ENCODE assay signal across 8 cellular contexts in genomic region chr3:115784739-115785571, GRCh38.
A peak's percentile ranks its signal among the peaks of the same experiment; 100 is the strongest.
DNase-seq lines count a peak whose midpoint lies in the region; ATAC-seq, FAIRE-seq and TF ChIP-seq lines count a peak whose summit lies in the region.

No MANE protein-coding gene starts in this region.

- H3K4me3 ChIP-seq in SJCRH30: peak overlapping the region; percentile 62
- H3K4me3 ChIP-seq in endothelial cell of umbilical vein (replicated peaks in 1 of 3; ENCODE audit: insufficient read depth in 1 of 3, low read depth in 1 of 3, low read length in 3 of 3): peak overlapping the region in 2 of 3 experiments; percentile 27 to 49

- no peak for DNase-seq in activated naive CD4-positive, alpha-beta T cell treated with anti-CD3 and anti-CD28 coated beads, Interleukin-2, amount 10 ng/mL, durations not matched to agents 7 days and 5 days
- DNase-seq in activated naive CD4-positive, alpha-beta T cell (lab: John Stamatoyannopoulos, UW): no peak
- DNase-seq in SJCRH30 (no peak), endothelial cell of umbilical vein (ENCODE audit: low read depth, low spot score) (peak; percentile 6), nephron progenitor cell (no peak), KBM-7 (no peak)

- H3K9me3 ChIP-seq in SJCRH30 (replicated peaks) (no peaks in the 10 kb centered on the region), endothelial cell of umbilical vein (replicated peaks; ENCODE audit: control insufficient read depth, insufficient read depth, low read length) (no peaks in the 10 kb centered on the region)

- peaks cover 6% of the 10 kb centered on the region; the same call in 1 of the 2 replicates for H3K4me1 ChIP-seq in SJCRH30
- H3K4me1 ChIP-seq in endothelial cell of umbilical vein (ENCODE audit: control insufficient read depth, extremely low read depth, insufficient read depth, low read length): peaks cover 5% of the 10 kb centered on the region

- peak overlapping the region; percentile 96 for H2AFZ ChIP-seq in endothelial cell of umbilical vein (ENCODE audit: low read depth, low read length)

- H3K4me1 Mint-ChIP-seq in activated naive CD4-positive, alpha-beta T cell treated with anti-CD3 and anti-CD28 coated beads, Interleukin-2, amount 10 ng/mL, durations not matched to agents 7 days and 5 days: peaks cover 17% of the 10 kb centered on the region
- peaks cover 12% of the 10 kb centered on the region for H3K4me1 Mint-ChIP-seq in nephron progenitor cell

- BruUV-seq in endothelial cell of umbilical vein (replicated peaks; lab: Mats Ljungman, UMichigan): no TSS peak

- in situ Hi-C loops in KBM-7 (cut with MboI; ENCODE audit: low pct_unique_long_range_greater_than_20kb, low sequenced_read_pairs): no loop called here

- intact Hi-C loops in endothelial cell of umbilical vein (cut with micrococcal nuclease): loop anchor here (1.0 to 10.0 kb wide), 11 partner anchors 29 to 1728 kb away; partner anchors contain the start of genes CCDC191, QTRT2 and ZBTB20

- POLR2A ChIA-PET in endothelial cell of umbilical vein (lab: Charles Lee): interaction anchor here (1.0 kb wide), 1 partner anchor 266 kb away, joined by 3 read pairs; no protein-coding TSS in a partner anchor

- ATAC-seq in activated CD4-positive, CD25-positive, alpha-beta regulatory T cell treated with anti-CD3 and anti-CD28 coated beads, Interleukin-2, amount 50 U/mL, for 24 hours: no peak
- ATAC-seq in HG03378 (IDR thresholded peaks at IDR 0.05; ENCODE audit: unreplicated experiment): no peak

- peak overlapping the region; percentile 83 for H3K4me3 Mint-ChIP-seq in activated naive CD4-positive, alpha-beta T cell treated with anti-CD3 and anti-CD28 coated beads, Interleukin-2, amount 10 ng/mL, durations not matched to agents 7 days and 5 days
- peak overlapping the region; percentile 94 for H3K4me3 Mint-ChIP-seq in nephron progenitor cell

- H3K27me3 ChIP-seq in SJCRH30 (no peaks in the 10 kb centered on the region), endothelial cell of umbilical vein (ENCODE audit: control insufficient read depth in 2 of 2, insufficient read depth in 2 of 2, low read length in 2 of 2) (peaks cover 4 to 6% of the 10 kb centered on the region in 2 experiments)

- peak overlapping the region; percentile 35 for H3K9ac ChIP-seq in endothelial cell of umbilical vein (replicated peaks; ENCODE audit: extremely low read depth, insufficient read depth, low read length)

- peak overlapping the region; percentile 82 for H3K4me2 ChIP-seq in endothelial cell of umbilical vein (ENCODE audit: insufficient read depth, low read length)

- no peaks in the 10 kb centered on the region for H3K36me3 Mint-ChIP-seq in activated naive CD4-positive, alpha-beta T cell treated with anti-CD3 and anti-CD28 coated beads, Interleukin-2, amount 10 ng/mL, durations not matched to agents 7 days and 5 days
- H3K36me3 Mint-ChIP-seq in nephron progenitor cell (ENCODE audit: low read depth): no peaks in the 10 kb centered on the region

- no peaks in the 10 kb centered on the region for H3K79me2 ChIP-seq in endothelial cell of umbilical vein (ENCODE audit: control insufficient read depth, insufficient read depth, low read length)

- CTCF ChIA-PET in activated naive CD4-positive, alpha-beta T cell treated with anti-CD3 and anti-CD28 coated beads, Interleukin-2, amount 10 ng/mL, durations not matched to agents 7 days and 5 days (lab: Charles Lee): interaction anchor here (0.6 to 2.9 kb wide), 17 partner anchors 8 to 693 kb away, joined by 3 to 26 read pairs (median 5); no protein-coding TSS in a partner anchor
- CTCF ChIA-PET in endothelial cell of umbilical vein (lab: Charles Lee): interaction anchor here (0.6 to 3.0 kb wide), 29 partner anchors 7 to 1419 kb away, joined by 3 to 34 read pairs (median 4); partner anchors contain the start of gene ZBTB20

- FAIRE-seq in endothelial cell of umbilical vein (lab: Jason Lieb, UNC): peak; percentile 4

- TF ChIP-seq POLR2A in endothelial cell of umbilical vein (IDR thresholded peaks at IDR 0.05; ENCODE audit: low read depth, low read length): no peak

- H3K27me3 Mint-ChIP-seq in activated naive CD4-positive, alpha-beta T cell treated with anti-CD3 and anti-CD28 coated beads, Interleukin-2, amount 10 ng/mL, durations not matched to agents 7 days and 5 days: peaks cover 13% of the 10 kb centered on the region
- peaks cover 4% of the 10 kb centered on the region for H3K27me3 Mint-ChIP-seq in nephron progenitor cell (ENCODE audit: low read depth, poor library complexity)

- no peaks in the 10 kb centered on the region for H3K9me1 ChIP-seq in endothelial cell of umbilical vein (replicated peaks; ENCODE audit: control insufficient read depth, extremely low read depth, insufficient read depth, low read length)

- dilution Hi-C loops in endothelial cell of umbilical vein (cut with MboI; ENCODE audit: extremely low pct_ligation_motif_present, low sequenced_read_pairs): no loop called here

- H3K27ac ChIP-seq in SJCRH30 (no peak overlapping the region), endothelial cell of umbilical vein (ENCODE audit: insufficient read depth, low read depth, low read length) (no peak overlapping the region)

- no peaks in the 10 kb centered on the region for H3K9me3 Mint-ChIP-seq in activated naive CD4-positive, alpha-beta T cell treated with anti-CD3 and anti-CD28 coated beads, Interleukin-2, amount 10 ng/mL, durations not matched to agents 7 days and 5 days
- H3K9me3 Mint-ChIP-seq in nephron progenitor cell: no peaks in the 10 kb centered on the region

- no peaks in the 10 kb centered on the region for H4K20me1 ChIP-seq in endothelial cell of umbilical vein (replicated peaks; ENCODE audit: control insufficient read depth, extremely low read depth, insufficient read depth, low read length)

- peak overlapping the region; percentile 97 for H3K27ac Mint-ChIP-seq in activated naive CD4-positive, alpha-beta T cell treated with anti-CD3 and anti-CD28 coated beads, Interleukin-2, amount 10 ng/mL, durations not matched to agents 7 days and 5 days
- H3K27ac Mint-ChIP-seq in nephron progenitor cell: peak overlapping the region; percentile 44

- no peaks in the 10 kb centered on the region for H3K36me3 ChIP-seq in SJCRH30
- no peaks in the 10 kb centered on the region for H3K36me3 ChIP-seq in endothelial cell of umbilical vein (ENCODE audit: control insufficient read depth in 2 of 2, extremely low read depth in 1 of 2, insufficient read depth in 2 of 2, low read length in 2 of 2)

- TF ChIP-seq CTCF in endothelial cell of umbilical vein (IDR thresholded peaks at IDR 0.05; ENCODE audit: extremely low read depth in 1 of 2, insufficient read depth in 1 of 2, low read depth in 1 of 2, low read length in 2 of 2) (no peak), nephron progenitor cell (IDR thresholded peaks at IDR 0.05) (no peak)

TF ChIP-seq in endothelial cell of umbilical vein, 7 proteins besides CTCF, POLR2A, EP300 and RAD21:
- TF ChIP-seq EZH2 (IDR thresholded peaks at IDR 0.05; ENCODE audit: borderline replicate concordance, low read depth, low read length, severe bottlenecking) (peak; percentile 41), FOS (IDR thresholded peaks at IDR 0.05; ENCODE audit: borderline replicate concordance, insufficient read depth, low read length) (no peak)
